ENCODE assay signal across 1 cellular context in the genomic region with DNA sequence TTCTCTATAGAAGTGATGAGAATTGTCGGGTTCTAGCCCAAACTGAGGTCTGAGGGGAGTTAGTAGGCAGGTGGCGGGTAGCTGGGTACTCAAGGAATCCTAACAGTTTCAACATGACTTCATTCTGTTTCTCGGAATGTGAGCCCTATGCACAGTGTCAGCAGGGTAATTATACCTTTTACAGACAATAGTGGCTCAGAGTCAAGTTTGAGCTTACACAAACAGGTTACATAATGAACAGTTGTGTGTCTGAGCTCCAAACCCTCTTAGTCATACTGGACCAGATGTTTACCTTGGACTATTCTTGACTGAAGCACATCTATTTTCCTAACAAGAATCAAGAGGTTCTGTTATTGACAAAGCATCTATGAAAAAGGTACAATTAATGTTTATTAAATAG.
TF ChIP-seq lines count a peak whose summit lies in the region.

No MANE protein-coding gene starts in this region.

TF ChIP-seq in HepG2, 621 proteins besides CTCF, POLR2A, EP300 and RAD21 (continued from another document):
- TF ChIP-seq, protein P1, sequence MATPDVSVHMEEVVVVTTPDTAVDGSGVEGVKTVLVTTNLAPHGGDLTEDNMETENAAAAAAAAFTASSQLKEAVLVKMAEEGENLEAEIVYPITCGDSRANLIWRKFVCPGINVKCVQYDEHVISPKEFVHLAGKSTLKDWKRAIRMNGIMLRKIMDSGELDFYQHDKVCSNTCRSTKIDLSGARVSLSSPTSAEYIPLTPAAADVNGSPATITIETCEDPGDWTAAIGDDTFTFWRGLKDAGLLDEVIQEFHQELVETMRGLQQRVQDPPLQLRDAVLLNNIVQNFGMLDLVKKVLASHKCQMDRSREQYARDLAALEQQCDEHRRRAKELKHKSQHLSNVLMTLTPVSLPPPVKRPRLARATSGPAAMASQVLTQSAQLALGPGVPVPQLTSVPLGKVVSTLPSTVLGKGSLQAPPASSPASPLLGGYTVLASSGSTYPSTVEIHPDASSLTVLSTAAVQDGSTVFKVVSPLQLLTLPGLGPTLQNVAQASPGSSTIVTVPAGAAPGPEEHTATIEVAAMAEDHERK (CRISPR knock-in tag; IDR thresholded peaks at IDR 0.05; ENCODE audit: low read depth), result no peak
- TF ChIP-seq ZSCAN20 (CRISPR knock-in tag; IDR thresholded peaks at IDR 0.05; ENCODE audit: borderline replicate concordance) (no peak), FOXA3 (CRISPR knock-in tag; IDR thresholded peaks at IDR 0.05) (0 out of 2 replicates have a peak, but pooled peaks have one; percentile 32), SIN3B (IDR thresholded peaks at IDR 0.05; ENCODE audit: low read length) (no peak), ZFX (CRISPR knock-in tag; IDR thresholded peaks at IDR 0.05; ENCODE audit: low read depth) (no peak), FIP1L1 (IDR thresholded peaks at IDR 0.05; ENCODE audit: borderline replicate concordance, insufficient read depth, low read depth, low read length) (no peak), SOX13 (IDR thresholded peaks at IDR 0.05) (no peak), SOX13 (CRISPR knock-in tag; conservative IDR thresholded peaks at IDR 0.05 in 1 of 2, IDR thresholded peaks at IDR 0.05 in 1 of 2) (peak in 1 of 2 experiments; percentile 78; a peak in 2 of 4 replicates), KDM2A (CRISPR knock-in tag; IDR thresholded peaks at IDR 0.05; ENCODE audit: borderline replicate concordance, low read depth) (no peak), ZNF17 (CRISPR knock-in tag; IDR thresholded peaks at IDR 0.05) (no peak), HOXA9 (CRISPR knock-in tag; IDR thresholded peaks at IDR 0.05; ENCODE audit: borderline replicate concordance) (no peak), ZFP36 (IDR thresholded peaks at IDR 0.05; ENCODE audit: borderline replicate concordance, low read depth, low read length, partially characterized antibody) (no peak), U2AF1 (optimal IDR thresholded peaks at IDR 0.05; ENCODE audit: low read depth, low read length) (no peak), RBM39 (IDR thresholded peaks at IDR 0.05; ENCODE audit: low read depth, low read length, poor library complexity, severe bottlenecking) (no peak), RFX3 (CRISPR knock-in tag; IDR thresholded peaks at IDR 0.05) (no peak), ZNF232 (CRISPR knock-in tag; IDR thresholded peaks at IDR 0.05; ENCODE audit: borderline replicate concordance) (no peak)
- TF ChIP-seq, protein P2, sequence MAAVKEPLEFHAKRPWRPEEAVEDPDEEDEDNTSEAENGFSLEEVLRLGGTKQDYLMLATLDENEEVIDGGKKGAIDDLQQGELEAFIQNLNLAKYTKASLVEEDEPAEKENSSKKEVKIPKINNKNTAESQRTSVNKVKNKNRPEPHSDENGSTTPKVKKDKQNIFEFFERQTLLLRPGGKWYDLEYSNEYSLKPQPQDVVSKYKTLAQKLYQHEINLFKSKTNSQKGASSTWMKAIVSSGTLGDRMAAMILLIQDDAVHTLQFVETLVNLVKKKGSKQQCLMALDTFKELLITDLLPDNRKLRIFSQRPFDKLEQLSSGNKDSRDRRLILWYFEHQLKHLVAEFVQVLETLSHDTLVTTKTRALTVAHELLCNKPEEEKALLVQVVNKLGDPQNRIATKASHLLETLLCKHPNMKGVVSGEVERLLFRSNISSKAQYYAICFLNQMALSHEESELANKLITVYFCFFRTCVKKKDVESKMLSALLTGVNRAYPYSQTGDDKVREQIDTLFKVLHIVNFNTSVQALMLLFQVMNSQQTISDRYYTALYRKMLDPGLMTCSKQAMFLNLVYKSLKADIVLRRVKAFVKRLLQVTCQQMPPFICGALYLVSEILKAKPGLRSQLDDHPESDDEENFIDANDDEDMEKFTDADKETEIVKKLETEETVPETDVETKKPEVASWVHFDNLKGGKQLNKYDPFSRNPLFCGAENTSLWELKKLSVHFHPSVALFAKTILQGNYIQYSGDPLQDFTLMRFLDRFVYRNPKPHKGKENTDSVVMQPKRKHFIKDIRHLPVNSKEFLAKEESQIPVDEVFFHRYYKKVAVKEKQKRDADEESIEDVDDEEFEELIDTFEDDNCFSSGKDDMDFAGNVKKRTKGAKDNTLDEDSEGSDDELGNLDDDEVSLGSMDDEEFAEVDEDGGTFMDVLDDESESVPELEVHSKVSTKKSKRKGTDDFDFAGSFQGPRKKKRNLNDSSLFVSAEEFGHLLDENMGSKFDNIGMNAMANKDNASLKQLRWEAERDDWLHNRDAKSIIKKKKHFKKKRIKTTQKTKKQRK (IDR thresholded peaks at IDR 0.05; ENCODE audit: low read length), result no peak
- TF ChIP-seq, protein P3, sequence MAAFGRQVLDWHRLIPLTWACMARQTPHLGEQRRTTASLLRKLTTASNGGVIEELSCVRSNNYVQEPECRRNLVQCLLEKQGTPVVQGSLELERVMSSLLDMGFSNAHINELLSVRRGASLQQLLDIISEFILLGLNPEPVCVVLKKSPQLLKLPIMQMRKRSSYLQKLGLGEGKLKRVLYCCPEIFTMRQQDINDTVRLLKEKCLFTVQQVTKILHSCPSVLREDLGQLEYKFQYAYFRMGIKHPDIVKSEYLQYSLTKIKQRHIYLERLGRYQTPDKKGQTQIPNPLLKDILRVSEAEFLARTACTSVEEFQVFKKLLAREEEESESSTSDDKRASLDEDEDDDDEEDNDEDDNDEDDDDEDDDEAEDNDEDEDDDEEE (CRISPR knock-in tag; IDR thresholded peaks at IDR 0.05), result no peak
- TF ChIP-seq, protein P4, sequence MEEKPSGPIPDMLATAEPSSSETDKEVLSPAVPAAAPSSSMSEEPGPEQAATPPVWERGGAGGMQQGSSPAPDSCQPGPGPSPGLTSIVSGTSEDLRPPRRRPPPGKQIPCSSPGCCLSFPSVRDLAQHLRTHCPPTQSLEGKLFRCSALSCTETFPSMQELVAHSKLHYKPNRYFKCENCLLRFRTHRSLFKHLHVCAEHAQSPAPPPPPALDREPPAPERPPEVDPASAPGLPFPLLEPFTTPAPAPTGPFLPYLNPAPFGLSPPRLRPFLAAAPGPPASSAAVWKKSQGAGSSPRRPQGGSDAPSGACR (CRISPR knock-in tag; IDR thresholded peaks at IDR 0.05), result no peak
TF ChIP-seq in HepG2: peak in this region for 7.
